In genomic region chr1:112744019-112744578, GRCh38 we compare ENCODE assay signal across 12 cellular contexts. TPM values are rescaled to one million over a fixed set of nuclear protein-coding genes. Genes with fewer than 3 reads are reported as not detected.
DNase-seq lines count a peak whose midpoint lies in the region; ATAC-seq and TF ChIP-seq lines count a peak whose summit lies in the region.
"Had no signal": no experiment of that assay in that cellular context is flagged by ENCODE, and none has a peak within 500 bp of the region (broad histone marks: within the 10 kb centered on the region; RNA-seq: fewer than 3 reads in every experiment).

No MANE protein-coding gene starts in this region.

- no peaks in the 10 kb centered on the region for H3K36me3 ChIP-seq in upper lobe of right lung

- H3K36me3 Mint-ChIP-seq in activated T-cell treated with anti-CD3 and anti-CD28 coated beads, Interleukin-2, amount 50 U/mL, for 4 hours (ENCODE audit: insufficient read depth), result no peaks in the 10 kb centered on the region
- H3K36me3 Mint-ChIP-seq in mesothelial cell of epicardium, result peaks cover 2% of the 10 kb centered on the region

- H3K9me3 Mint-ChIP-seq in activated T-cell treated with anti-CD3 and anti-CD28 coated beads, Interleukin-2, amount 50 U/mL, for 4 hours, result peaks cover 4% of the 10 kb centered on the region
- H3K9me3 Mint-ChIP-seq in mesothelial cell of epicardium, result peaks cover 12% of the 10 kb centered on the region
- H3K9me3 Mint-ChIP-seq: stimulated activated naive CD8-positive, alpha-beta T cell treated with anti-CD3 and anti-CD28 coated beads, Interleukin-15, Interleukin-2, amounts not matched to agents 100 ng/mL and 50 ng/mL, for 24 hours had no signal

- no peaks in the 10 kb centered on the region for H3K9me3 ChIP-seq in upper lobe of right lung

- H3K27me3 Mint-ChIP-seq in activated T-cell treated with anti-CD3 and anti-CD28 coated beads, Interleukin-2, amount 50 U/mL, for 4 hours (ENCODE audit: low read depth), result peaks cover 67% of the 10 kb centered on the region
- H3K27me3 Mint-ChIP-seq in mesothelial cell of epicardium (ENCODE audit: low read depth), result peaks cover 58% of the 10 kb centered on the region

- intact Hi-C loops in upper lobe of right lung (cut with DNase I), result no loop called here

- H3K4me3 ChIP-seq in epithelial cell of proximal tubule (ENCODE audit: low read depth, low read length) (peak overlapping the region; percentile 41), upper lobe of right lung (no peak overlapping the region)

- H3K27ac Mint-ChIP-seq in mesothelial cell of epicardium, result no peak overlapping the region
- H3K27ac Mint-ChIP-seq: CD8-positive, alpha-beta memory T cell; stimulated activated naive CD8-positive, alpha-beta T cell treated with anti-CD3 and anti-CD28 coated beads, Interleukin-15, Interleukin-2, amounts not matched to agents 100 ng/mL and 50 ng/mL, for 24 hours had no signal

- H3K4me1 ChIP-seq in upper lobe of right lung, result peaks cover 8% of the 10 kb centered on the region

- peaks cover 51% of the 10 kb centered on the region for H3K27me3 ChIP-seq in upper lobe of right lung

- DNase-seq in activated T-cell treated with anti-CD3 and anti-CD28 coated beads, Interleukin-2, amount 50 U/mL, for 4 hours, result no peak
- no peak for DNase-seq in activated T-cell treated with anti-CD3 and anti-CD28 coated beads, Interleukin-2, amount 50 U/mL, for 1 hour
- DNase-seq in epithelial cell of proximal tubule (ENCODE audit: low read depth) (no peak), mesothelial cell of epicardium (ENCODE audit: low spot score in 2 of 2, unreplicated experiment in 2 of 2) (peak in 1 of 2 experiments; percentile 56), upper lobe of right lung (no peak), NCI-H1417 (lab: John Stamatoyannopoulos, UW) (no peak), cerebellar cortex (ENCODE audit: low spot score) (no peak)
- DNase-seq: activated CD4-positive, alpha-beta T cell treated with anti-CD3 and anti-CD28 coated beads, Interleukin-2, amount 50 U/mL, for 1 hour; CD8-positive, alpha-beta memory T cell; NCI-H1436 treated with DMSO at 0.1 percent for 48 hours had no signal

- TF ChIP-seq CTCF in epithelial cell of proximal tubule (conservative IDR thresholded peaks at IDR 0.05; ENCODE audit: low read depth, low read length) (peak; percentile 59), mesothelial cell of epicardium (IDR thresholded peaks at IDR 0.05; ENCODE audit: unreplicated experiment) (no peak), upper lobe of right lung (IDR thresholded peaks at IDR 0.05) (peak; percentile 21)

- no peak overlapping the region for H3K27ac ChIP-seq in upper lobe of right lung

- peaks cover 6% of the 10 kb centered on the region for H3K4me1 Mint-ChIP-seq in activated T-cell treated with anti-CD3 and anti-CD28 coated beads, Interleukin-2, amount 50 U/mL, for 4 hours (ENCODE audit: low read depth)
- peaks cover 2% of the 10 kb centered on the region for H3K4me1 Mint-ChIP-seq in mesothelial cell of epicardium

- peak; percentile 47 to 54 for ATAC-seq in activated T-cell treated with anti-CD3 and anti-CD28 coated beads, Interleukin-2, amount 50 U/mL, for 4 hours
- peak; percentile 67 for ATAC-seq in upper lobe of right lung
- ATAC-seq in GM18909 (IDR thresholded peaks at IDR 0.05; ENCODE audit: poor library complexity, unreplicated experiment), result no peak

- no peak overlapping the region for H3K4me3 Mint-ChIP-seq in activated T-cell treated with anti-CD3 and anti-CD28 coated beads, Interleukin-2, amount 50 U/mL, for 4 hours
- H3K4me3 Mint-ChIP-seq in mesothelial cell of epicardium, result peak overlapping the region; percentile 18

RNA-seq across cellular contexts. Expression of gene PPM1J, which starts 29.0 kb away (rescaled TPM):
- under 1 TPM in 2 of 3 donors, not detected in 1; 0.16 to 0.37 TPM for total RNA-seq in activated T-cell treated with anti-CD3 and anti-CD28 coated beads, Interleukin-2, amount 50 U/mL, for 4 hours
- total RNA-seq in epithelial cell of proximal tubule, result 3.2 and 7.7 TPM in 2 replicates
- 4.3 to 4.7 TPM (median 4.4 TPM) in 3 replicates for total RNA-seq in mesothelial cell of epicardium
- 0.32 TPM for total RNA-seq in upper lobe of right lung

RNA-seq across cellular contexts. Expression of gene RHOC, which starts 37.2 kb away (rescaled TPM):
- total RNA-seq in activated T-cell treated with anti-CD3 and anti-CD28 coated beads, Interleukin-2, amount 50 U/mL, for 4 hours, result 1 to 10 TPM; 2.3 to 8.3 (median 5.6) TPM
- total RNA-seq in epithelial cell of proximal tubule (766 and 1,011 TPM in 2 replicates), mesothelial cell of epicardium (159 to 163 TPM (median 162 TPM) in 3 replicates), upper lobe of right lung (150 TPM)

Comparison
In these comparisons a context has a peak if more than half of its experiments do, and no peak if none do; other contexts are left out.
1. RNA of gene RHOC, which starts 37.2 kb away (total RNA-seq): 766 to 1,011 TPM in epithelial cell of proximal tubule, 159 to 163 TPM in mesothelial cell of epicardium and 150 TPM in upper lobe of right lung (single experiment); 2.3 to 8.3 TPM in activated T-cell treated with anti-CD3 and anti-CD28 coated beads, Interleukin-2, amount 50 U/mL, for 4 hours; every median in the first group is over 10 times any median in the second.